28 cellular contexts compared by ENCODE assay signal in the genomic region with DNA sequence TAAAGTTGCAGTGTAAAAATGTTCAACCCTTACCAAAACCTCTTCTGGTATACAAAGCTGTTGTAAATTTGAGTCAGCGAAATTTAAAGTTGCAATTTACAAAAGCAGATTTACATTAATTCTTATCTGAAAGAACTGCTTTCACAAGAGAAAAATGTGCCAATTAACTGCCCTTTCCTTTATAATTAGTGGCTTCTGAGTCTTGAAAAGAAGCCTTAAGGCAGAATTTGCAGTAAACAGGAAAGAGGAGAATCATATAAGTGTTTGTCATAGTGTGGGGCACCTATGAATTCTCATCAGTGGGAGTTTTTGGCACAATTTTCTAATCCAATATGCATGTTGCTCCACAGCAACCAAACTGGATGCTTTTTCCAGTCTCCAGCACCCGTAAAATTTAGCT.
"Had no signal": no experiment of that assay in that cellular context is flagged by ENCODE, and none has a peak within 500 bp of the region (broad histone marks: within the 10 kb centered on the region; RNA-seq: fewer than 3 reads in every experiment).

No MANE protein-coding gene starts in this region.

- H3K9me3 ChIP-seq: ascending aorta, breast epithelium, colonic mucosa, esophagus squamous epithelium, gastroesophageal sphincter, heart right ventricle had no signal

- DNase-seq: activated B cell treated with CpG ODN at 0.5 μM for 24 hours; activated CD4-positive, alpha-beta T cell treated with anti-CD3 and anti-CD28 coated beads for 48 hours; activated CD4-positive, alpha-beta T cell treated with anti-CD3 and anti-CD28 coated beads, Interleukin-2, amount 50 U/mL, for 1 hour; activated CD4-positive, alpha-beta T cell treated with anti-CD3 and anti-CD28 coated beads, Interleukin-2, amount 50 U/mL, for 48 hours; activated CD8-positive, alpha-beta memory T cell treated with anti-CD3 and anti-CD28 coated beads for 24 hours; activated CD8-positive, alpha-beta T cell treated with anti-CD3 and anti-CD28 coated beads for 36 hours; activated effector memory CD4-positive, alpha-beta T cell treated with anti-CD3 and anti-CD28 coated beads, Interleukin-2, amount 50 U/mL, for 16 hours; activated naive CD4-positive, alpha-beta T cell treated with anti-CD3 and anti-CD28 coated beads for 36 hours; activated naive CD8-positive, alpha-beta T cell treated with anti-CD3 and anti-CD28 coated beads for 36 hours; activated naive CD8-positive, alpha-beta T cell treated with anti-CD3 and anti-CD28 coated beads, Interleukin-2, amount 50 U/mL, for 24 hours; activated T-cell treated with anti-CD3 and anti-CD28 coated beads, Interleukin-2, amount 50 U/mL, for 1 hour; activated T-cell treated with anti-CD3 and anti-CD28 coated beads, Interleukin-2, amount 50 U/mL, for 48 hours; central memory CD4-positive, alpha-beta T cell; cerebellar nuclear complex; colonic mucosa; effector CD8-positive, alpha-beta T cell; esophagus squamous epithelium; foreskin melanocyte; heart right ventricle; T-helper 17 cell; T1000; WERI-Rb-1 had no signal

- H3K36me3 ChIP-seq: ascending aorta, breast epithelium, cardiac muscle cell, colonic mucosa, esophagus squamous epithelium, gastroesophageal sphincter, heart right ventricle, WERI-Rb-1 had no signal

- ATAC-seq: activated CD4-positive, CD25-positive, alpha-beta regulatory T cell treated with anti-CD3 and anti-CD28 coated beads, Interleukin-2, amount 50 U/mL, for 24 hours; activated CD8-positive, alpha-beta T cell treated with anti-CD3 and anti-CD28 coated beads for 36 hours; activated naive CD8-positive, alpha-beta T cell treated with anti-CD3 and anti-CD28 coated beads, Interleukin-2, amount 50 U/mL, for 24 hours; gastroesophageal sphincter; heart right ventricle; T-helper 17 cell had no signal

- H3K4me1 ChIP-seq: ascending aorta, breast epithelium, colonic mucosa, esophagus squamous epithelium, gastroesophageal sphincter, heart right ventricle had no signal

- H3K4me3 ChIP-seq: ascending aorta, breast epithelium, cardiac muscle cell, colonic mucosa, esophagus squamous epithelium, gastroesophageal sphincter, heart right ventricle had no signal

- H3K27me3 ChIP-seq: ascending aorta, breast epithelium, cardiac muscle cell, colonic mucosa, esophagus squamous epithelium, gastroesophageal sphincter, heart right ventricle had no signal

- H3K27ac ChIP-seq: ascending aorta, breast epithelium, cardiac muscle cell, colonic mucosa, epithelial cell of prostate, esophagus squamous epithelium, gastroesophageal sphincter, heart right ventricle, WERI-Rb-1 had no signal
